25 cellular contexts compared by ENCODE assay signal in the genomic region with DNA sequence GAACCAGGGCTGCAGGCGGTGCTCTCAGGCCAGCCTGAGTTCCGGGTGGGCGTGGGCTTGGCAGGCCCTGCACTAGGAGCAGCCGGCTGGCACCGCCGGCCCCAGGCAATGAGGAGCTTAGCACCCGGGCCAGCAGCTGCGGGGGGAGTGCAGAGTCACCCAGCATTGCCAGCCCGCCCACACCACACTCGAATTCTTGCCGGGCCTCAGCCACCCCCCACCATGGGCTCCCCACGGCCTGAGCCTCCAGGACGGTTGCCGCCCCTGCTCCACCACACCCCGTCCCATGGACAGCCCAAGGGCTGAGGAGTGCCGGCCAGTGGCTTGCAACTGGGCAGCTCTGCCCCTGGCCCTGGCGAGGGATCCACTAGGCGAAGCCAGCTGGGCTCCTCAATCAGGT.
"Had no signal": no experiment of that assay in that cellular context is flagged by ENCODE, and none has a peak within 500 bp of the region (broad histone marks: within the 10 kb centered on the region; RNA-seq: fewer than 3 reads in every experiment).

No MANE protein-coding gene starts in this region.

- H3K36me3 ChIP-seq: gastrocnemius medialis, heart left ventricle, left lung, sigmoid colon, tibial nerve, vagina had no signal

- H3K4me1 ChIP-seq: gastrocnemius medialis, left lung, parathyroid adenoma, sigmoid colon, testis, tibial nerve, vagina had no signal

- H3K9me3 ChIP-seq: gastrocnemius medialis, testis, vagina had no signal

- H3K4me3 ChIP-seq: gastrocnemius medialis, heart left ventricle, hepatocyte, left lung, lung, mucosa of descending colon, sigmoid colon, tibial nerve, vagina had no signal

- H3K27me3 ChIP-seq: gastrocnemius medialis, heart left ventricle, hepatocyte, left lung, sigmoid colon, testis, tibial nerve, vagina had no signal

- ATAC-seq: esophagus mucosa; gastrocnemius medialis; left cardiac atrium; left lung; mucosa of descending colon; natural killer cell treated with Interleukin-12 subunit alpha and Interleukin-12 subunit beta and Interleukin-15 and Interleukin-18, amount 100 ng/mL, for 72 hours; stimulated activated effector memory CD8-positive, alpha-beta T cell treated with anti-CD3 and anti-CD28 coated beads, Interleukin-12 subunit alpha, Interleukin-12 subunit beta, amount 100 ng/mL, for 72 hours; stimulated activated naive CD8-positive, alpha-beta T cell treated with anti-CD3 and anti-CD28 coated beads, Interleukin-15, Interleukin-2, amounts not matched to agents 100 U/mL and 50 U/mL, for 24 hours had no signal

- H3K27ac ChIP-seq: epithelial cell of prostate, gastrocnemius medialis, heart left ventricle, hepatocyte, left lung, parathyroid adenoma, sigmoid colon, testis, tibial nerve, vagina had no signal

- H2AFZ ChIP-seq: hepatocyte, parathyroid adenoma had no signal

- H3K9ac ChIP-seq: parathyroid adenoma had no signal

- DNase-seq: cortex of kidney; effector CD8-positive, alpha-beta T cell; endodermal cell; foreskin fibroblast; gastrocnemius medialis; heart left ventricle; left cardiac atrium; mucosa of descending colon; naive B cell; sigmoid colon; stimulated activated CD4-positive, alpha-beta T cell treated with anti-CD3 and anti-CD28 coated beads, Interleukin-2, amount 100 ng/mL, for 24 hours; stimulated activated CD4-positive, alpha-beta T cell treated with anti-CD3 and anti-CD28 coated beads, Interleukin-4, amount 100 ng/mL, for 24 hours; stimulated activated naive CD8-positive, alpha-beta T cell treated with anti-CD3 and anti-CD28 coated beads, Interleukin-15, Interleukin-2, amounts not matched to agents 100 U/mL and 50 U/mL, for 24 hours; substantia nigra had no signal

- H3K4me2 ChIP-seq: hepatocyte had no signal
